In the genomic region with DNA sequence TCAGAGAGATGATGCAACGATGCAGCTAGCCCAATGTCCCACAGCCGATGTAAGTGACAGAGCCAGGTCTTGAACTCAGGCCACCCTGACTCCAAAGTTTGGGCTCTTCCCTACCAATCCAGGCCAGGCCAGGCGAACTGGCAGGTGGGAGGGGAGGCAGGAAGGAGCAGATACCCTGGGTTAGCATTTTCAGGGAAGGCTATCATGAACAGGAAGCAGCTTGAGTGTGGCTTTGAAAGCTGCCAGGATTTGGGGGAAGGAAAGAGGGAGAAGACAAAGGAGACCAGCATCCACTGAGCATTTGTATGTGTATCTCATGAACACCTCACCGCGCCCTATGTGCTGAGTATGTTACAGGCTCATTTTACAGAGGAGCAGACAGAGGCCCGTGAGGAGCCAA, we compare ENCODE assay signal across 29 cellular contexts. TPM values are rescaled to one million over a fixed set of nuclear protein-coding genes. Genes with fewer than 3 reads are reported as not detected.
DNase-seq lines count a peak whose midpoint lies in the region; ATAC-seq and TF ChIP-seq lines count a peak whose summit lies in the region.
"Had no signal": no experiment of that assay in that cellular context is flagged by ENCODE, and none has a peak within 500 bp of the region (broad histone marks: within the 10 kb centered on the region; RNA-seq: fewer than 3 reads in every experiment).

No MANE protein-coding gene starts in this region.

- H3K9me3 ChIP-seq in heart right ventricle (no peaks in the 10 kb centered on the region), upper lobe of right lung (no peaks in the 10 kb centered on the region), neuronal stem cell (replicated peaks in 1 of 2; ENCODE audit: control insufficient read depth in 2 of 2, insufficient read depth in 1 of 2, low read depth in 1 of 2, low read length in 2 of 2) (peaks cover 0 to 10% of the 10 kb centered on the region in 2 donors)
- H3K9me3 ChIP-seq: pancreas, SJSA1, thyroid gland had no signal

- H3K4me1 ChIP-seq in heart right ventricle: peaks cover 2 to 49% (median 21%) of the 10 kb centered on the region in 9 donors
- no peaks in the 10 kb centered on the region for H3K4me1 ChIP-seq in mesendoderm (ENCODE audit: control insufficient read depth, low read depth, low read length)
- peaks cover 37% of the 10 kb centered on the region for H3K4me1 ChIP-seq in upper lobe of right lung
- H3K4me1 ChIP-seq in neuronal stem cell (ENCODE audit: control insufficient read depth in 2 of 2, insufficient read depth in 1 of 2, low read depth in 1 of 2, low read length in 2 of 2): peaks cover 2 to 6% of the 10 kb centered on the region in 2 donors
- H3K4me1 ChIP-seq: pancreas, thyroid gland had no signal

- H3K4me1 Mint-ChIP-seq in chondrocyte (ENCODE audit: low read depth) (peaks cover 64% of the 10 kb centered on the region), natural killer cell (no peaks in the 10 kb centered on the region)
- H3K4me1 Mint-ChIP-seq: T-cell had no signal

- intact Hi-C loops in heart right ventricle (cut with DNase I): no loop called here
- intact Hi-C loops in Right ventricle myocardium superior (cut with DNase I): no loop called here
- intact Hi-C loops in upper lobe of right lung (cut with DNase I): no loop called here
- intact Hi-C loops in natural killer cell (cut with micrococcal nuclease): no loop called here

- peak; percentile 8 to 67 (median 30) for ATAC-seq in heart right ventricle
- no peak for ATAC-seq in Right ventricle myocardium superior (ENCODE audit: poor library complexity)
- ATAC-seq in upper lobe of right lung: peak; percentile 7
- no peak for ATAC-seq in natural killer cell
- ATAC-seq in GM19467 (IDR thresholded peaks at IDR 0.05; ENCODE audit: unreplicated experiment): no peak
- ATAC-seq: activated T-cell treated with anti-CD3 and anti-CD28 coated beads, Interleukin-2, amount 50 U/mL, for 72 hours; left colon; natural killer cell treated with Interleukin-12 subunit alpha and Interleukin-12 subunit beta and Interleukin-15 and Interleukin-18, amount 100 ng/mL, for 72 hours; pancreas; sciatic nerve; T-cell had no signal

- H3K18ac ChIP-seq in mesendoderm (ENCODE audit: low read length): no peak overlapping the region
- H3K18ac ChIP-seq in neuronal stem cell (ENCODE audit: low read length): no peak overlapping the region

- H2BK5ac ChIP-seq in mesendoderm (ENCODE audit: low read length) (no peak overlapping the region), neuronal stem cell (ENCODE audit: low read length) (no peak overlapping the region)

- peaks cover 73% of the 10 kb centered on the region for H3K36me3 Mint-ChIP-seq in chondrocyte (ENCODE audit: low read depth)
- no peaks in the 10 kb centered on the region for H3K36me3 Mint-ChIP-seq in natural killer cell
- H3K36me3 Mint-ChIP-seq: CD4-positive, alpha-beta memory T cell; natural killer cell treated with Interleukin-12 subunit alpha and Interleukin-12 subunit beta and Interleukin-15 and Interleukin-18, amount 100 ng/mL, for 72 hours; T-cell had no signal

- H3K4me3 Mint-ChIP-seq in chondrocyte (ENCODE audit: unreplicated experiment) (no peak overlapping the region), natural killer cell (no peak overlapping the region)
- H3K4me3 Mint-ChIP-seq: activated naive CD4-positive, alpha-beta T cell treated with anti-CD3 and anti-CD28 coated beads for 36 hours; activated T-cell treated with anti-CD3 and anti-CD28 coated beads, Interleukin-2, amount 50 U/mL, for 72 hours; CD4-positive, alpha-beta memory T cell; natural killer cell treated with Interleukin-12 subunit alpha and Interleukin-12 subunit beta and Interleukin-15 and Interleukin-18, amount 100 ng/mL, for 72 hours; stimulated activated naive CD8-positive, alpha-beta T cell treated with anti-CD3 and anti-CD28 coated beads, Interleukin-15, Interleukin-2, amounts not matched to agents 100 ng/mL and 50 ng/mL, for 24 hours; T-cell had no signal

- H3K27ac ChIP-seq in heart right ventricle: peak overlapping the region in 6 of 10 donors; percentile 2 to 70 (median 20)
- H3K27ac ChIP-seq in mesendoderm (ENCODE audit: low read depth, low read length): no peak overlapping the region
- H3K27ac ChIP-seq in upper lobe of right lung: peak overlapping the region; percentile 25
- no peak overlapping the region for H3K27ac ChIP-seq in neuronal stem cell (replicated peaks; ENCODE audit: low read length)
- H3K27ac ChIP-seq: cardiac muscle cell, dorsolateral prefrontal cortex, pancreas, SJSA1 had no signal

- H3K9me3 Mint-ChIP-seq in chondrocyte (ENCODE audit: low read depth): no peaks in the 10 kb centered on the region
- no peaks in the 10 kb centered on the region for H3K9me3 Mint-ChIP-seq in natural killer cell
- H3K9me3 Mint-ChIP-seq: activated naive CD4-positive, alpha-beta T cell treated with anti-CD3 and anti-CD28 coated beads for 36 hours; activated T-cell treated with anti-CD3 and anti-CD28 coated beads, Interleukin-2, amount 50 U/mL, for 72 hours; natural killer cell treated with Interleukin-12 subunit alpha and Interleukin-12 subunit beta and Interleukin-15 and Interleukin-18, amount 100 ng/mL, for 72 hours; stimulated activated naive CD8-positive, alpha-beta T cell treated with anti-CD3 and anti-CD28 coated beads, Interleukin-15, Interleukin-2, amounts not matched to agents 100 ng/mL and 50 ng/mL, for 24 hours; T-cell had no signal

- no peak overlapping the region for H2BK12ac ChIP-seq in neuronal stem cell (ENCODE audit: low read length)

- H3K4ac ChIP-seq in mesendoderm (ENCODE audit: low read depth, low read length): no peak overlapping the region
- H3K4ac ChIP-seq in neuronal stem cell (ENCODE audit: low read length): no peak overlapping the region

- H4K91ac ChIP-seq in neuronal stem cell (ENCODE audit: low read depth, low read length, poor library complexity): no peak overlapping the region

- H3K27me3 Mint-ChIP-seq in chondrocyte (ENCODE audit: low read depth): no peaks in the 10 kb centered on the region
- no peaks in the 10 kb centered on the region for H3K27me3 Mint-ChIP-seq in natural killer cell (ENCODE audit: low read depth in 2 of 2)
- H3K27me3 Mint-ChIP-seq: stimulated activated naive CD8-positive, alpha-beta T cell treated with anti-CD3 and anti-CD28 coated beads, Interleukin-15, Interleukin-2, amounts not matched to agents 100 ng/mL and 50 ng/mL, for 24 hours; T-cell had no signal

- H3K36me3 ChIP-seq in heart right ventricle: peaks cover 0 to 95% (median 34%) of the 10 kb centered on the region in 9 donors
- no peaks in the 10 kb centered on the region for H3K36me3 ChIP-seq in mesendoderm (ENCODE audit: control insufficient read depth, insufficient read depth, low read length)
- H3K36me3 ChIP-seq in upper lobe of right lung: peaks cover 61% of the 10 kb centered on the region
- peaks cover 0 to 3% of the 10 kb centered on the region in 2 donors for H3K36me3 ChIP-seq in neuronal stem cell (replicated peaks in 1 of 2; ENCODE audit: control insufficient read depth in 2 of 2, insufficient read depth in 2 of 2, low read length in 2 of 2)
- H3K36me3 ChIP-seq: SJSA1 had no signal

- H4K8ac ChIP-seq in mesendoderm (ENCODE audit: low read depth, low read length) (no peak overlapping the region), neuronal stem cell (ENCODE audit: low read depth, low read length) (no peak overlapping the region)

- H3K9ac ChIP-seq in mesendoderm (ENCODE audit: low read length) (no peak overlapping the region), neuronal stem cell (ENCODE audit: low read depth, low read length, poor library complexity) (no peak overlapping the region)

- WGBS in heart right ventricle, 2 donors: 61 to 73% methylated on average over 6 of the region's 6 CpGs
- no CpG with 5 or more reads among the region's 6 CpGs for WGBS in mesendoderm (ENCODE audit: extremely low coverage, insufficient coverage, low lambda C conversion rate)
- no CpG with 5 or more reads among the region's 6 CpGs for WGBS in neuronal stem cell (ENCODE audit: extremely low coverage in 2 of 2, insufficient read length in 2 of 2, insufficient replicate concordance in 1 of 2), 2 donors

- H3K79me1 ChIP-seq in mesendoderm (ENCODE audit: low read length) (no peaks in the 10 kb centered on the region), neuronal stem cell (ENCODE audit: low read depth, low read length) (no peaks in the 10 kb centered on the region)

- TF ChIP-seq CTCF in heart right ventricle (IDR thresholded peaks at IDR 0.05): no peak
- no peak for TF ChIP-seq CTCF in chondrocyte (IDR thresholded peaks at IDR 0.05)
- TF ChIP-seq CTCF in upper lobe of right lung (IDR thresholded peaks at IDR 0.05): no peak
- no peak for TF ChIP-seq CTCF in natural killer cell (IDR thresholded peaks at IDR 0.05)

- no peaks in the 10 kb centered on the region for H3K79me2 ChIP-seq in mesendoderm (ENCODE audit: control insufficient read depth, insufficient read depth, low read length)

- H4K5ac ChIP-seq in mesendoderm (ENCODE audit: low read length): no peak overlapping the region

- H2BK120ac ChIP-seq in mesendoderm (ENCODE audit: low read depth, low read length): no peak overlapping the region
- no peak overlapping the region for H2BK120ac ChIP-seq in neuronal stem cell (ENCODE audit: low read depth, low read length)

- H3K27me3 ChIP-seq in heart right ventricle: no peaks in the 10 kb centered on the region
- H3K27me3 ChIP-seq in mesendoderm (ENCODE audit: insufficient read depth, low read length, poor library complexity): no peaks in the 10 kb centered on the region
- no peaks in the 10 kb centered on the region for H3K27me3 ChIP-seq in upper lobe of right lung
- H3K27me3 ChIP-seq in neuronal stem cell (ENCODE audit: control insufficient read depth in 3 of 3, insufficient read depth in 3 of 3, low read depth in 1 of 3, low read length in 3 of 3): no peaks in the 10 kb centered on the region
- H3K27me3 ChIP-seq: cardiac muscle cell, dorsolateral prefrontal cortex, pancreas, SJSA1, thyroid gland had no signal

- H2AFZ ChIP-seq in neuronal stem cell (ENCODE audit: low read length): no peak overlapping the region

- DNase-seq in heart right ventricle (no peak), Right ventricle myocardium superior (no peak), chondrocyte (ENCODE audit: low spot score) (no peak), mesendoderm (peak; percentile 23), upper lobe of right lung (no peak), natural killer cell (no peak), neuronal stem cell (ENCODE audit: low spot score) (no peak)
- DNase-seq: activated CD4-positive, alpha-beta T cell treated with anti-CD3 and anti-CD28 coated beads for 48 hours; activated naive CD4-positive, alpha-beta T cell treated with anti-CD3 and anti-CD28 coated beads for 36 hours; activated T-cell treated with anti-CD3 and anti-CD28 coated beads, Interleukin-2, amount 50 U/mL, for 72 hours; AML-193; amygdala; CD4-positive, alpha-beta memory T cell; dorsolateral prefrontal cortex; head of caudate nucleus; left colon; MM.1S; NCI-H1436; NCI-H524; pancreas; T-cell; thyroid gland had no signal

- H3K4me3 ChIP-seq in heart right ventricle (no peak overlapping the region), mesendoderm (ENCODE audit: low read length) (no peak overlapping the region), upper lobe of right lung (no peak overlapping the region), neuronal stem cell (ENCODE audit: low read length in 2 of 2) (no peak overlapping the region)
- H3K4me3 ChIP-seq: cardiac muscle cell, dorsolateral prefrontal cortex, K562, pancreas, SJSA1, thyroid gland had no signal

- H2AK5ac ChIP-seq in mesendoderm (ENCODE audit: low read length) (no peak overlapping the region), neuronal stem cell (ENCODE audit: low read depth, low read length) (no peak overlapping the region)

- no peak overlapping the region for H2BK15ac ChIP-seq in mesendoderm (replicated peaks; ENCODE audit: low read depth)
- no peak overlapping the region for H2BK15ac ChIP-seq in neuronal stem cell (ENCODE audit: low read length)

- H3K27ac Mint-ChIP-seq in chondrocyte (ENCODE audit: unreplicated experiment) (peak overlapping the region; percentile 83), natural killer cell (no peak overlapping the region)
- H3K27ac Mint-ChIP-seq: activated naive CD4-positive, alpha-beta T cell treated with anti-CD3 and anti-CD28 coated beads for 36 hours; activated T-cell treated with anti-CD3 and anti-CD28 coated beads, Interleukin-2, amount 50 U/mL, for 72 hours; natural killer cell treated with Interleukin-12 subunit alpha and Interleukin-12 subunit beta and Interleukin-15 and Interleukin-18, amount 100 ng/mL, for 72 hours; stimulated activated naive CD8-positive, alpha-beta T cell treated with anti-CD3 and anti-CD28 coated beads, Interleukin-15, Interleukin-2, amounts not matched to agents 100 ng/mL and 50 ng/mL, for 24 hours; T-cell had no signal

- no peak overlapping the region for H3K14ac ChIP-seq in neuronal stem cell (ENCODE audit: low read length)

- no peak overlapping the region for H3K23ac ChIP-seq in mesendoderm (ENCODE audit: low read length)
- H3K23ac ChIP-seq in neuronal stem cell (ENCODE audit: low read depth, low read length, poor library complexity): no peak overlapping the region

- no peak overlapping the region for H3K4me2 ChIP-seq in mesendoderm (ENCODE audit: low read length)
- no peak overlapping the region for H3K4me2 ChIP-seq in neuronal stem cell (ENCODE audit: insufficient read depth, low read length, poor library complexity, severe bottlenecking)

- no peak overlapping the region for H3K56ac ChIP-seq in mesendoderm (ENCODE audit: low read length)

RNA-seq across cellular contexts. Expression of a gene that starts 38.8 kb away (rescaled TPM):
- 10 to 100 TPM; 28.2 to 75.7 (median 45.7) TPM for total RNA-seq in heart right ventricle
- 100 to 1,000 TPM in 1 of 2 donors, 10 to 100 TPM in 1; 18.6 to 459 TPM for polyA plus RNA-seq in heart right ventricle
- total RNA-seq in Right ventricle myocardium superior: 49.6 TPM
- 260 to 268 TPM (median 263 TPM) in 3 replicates for total RNA-seq in chondrocyte
- polyA plus RNA-seq in mesendoderm (2013, experiment 1 of 2): 7.2 TPM
- polyA plus RNA-seq in mesendoderm (2013, experiment 2 of 2): 7.6 TPM
- total RNA-seq in upper lobe of right lung: 174 TPM
- not detected for total RNA-seq in natural killer cell
- polyA plus RNA-seq in neuronal stem cell (2013, experiment 1 of 2): 1.4 TPM
- 1.6 TPM for polyA plus RNA-seq in neuronal stem cell (2013, experiment 2 of 2)
- total RNA-seq: K562 had no signal

Comparison
In these comparisons a context has a peak if more than half of its experiments do, and no peak if none do; other contexts are left out.
1. ATAC-seq: peak in heart right ventricle (8 of 8) and upper lobe of right lung (single experiment); none in Right ventricle myocardium superior (single experiment), natural killer cell (0 of 3) and GM19467 (single experiment).
2. H3K27ac ChIP-seq: peak in heart right ventricle (6 of 10) and upper lobe of right lung (single experiment); none in mesendoderm (single experiment) and neuronal stem cell (single experiment).
3. RNA of a gene that starts 38.8 kb away (total RNA-seq): 260 to 268 TPM in chondrocyte, 174 TPM in upper lobe of right lung (single experiment), 49.6 TPM in Right ventricle myocardium superior (single experiment) and 28.2 to 75.7 TPM in heart right ventricle; not detected in natural killer cell; every median in the first group is over 10 times any median in the second.